19 cellular contexts compared by ENCODE assay signal in the genomic region with DNA sequence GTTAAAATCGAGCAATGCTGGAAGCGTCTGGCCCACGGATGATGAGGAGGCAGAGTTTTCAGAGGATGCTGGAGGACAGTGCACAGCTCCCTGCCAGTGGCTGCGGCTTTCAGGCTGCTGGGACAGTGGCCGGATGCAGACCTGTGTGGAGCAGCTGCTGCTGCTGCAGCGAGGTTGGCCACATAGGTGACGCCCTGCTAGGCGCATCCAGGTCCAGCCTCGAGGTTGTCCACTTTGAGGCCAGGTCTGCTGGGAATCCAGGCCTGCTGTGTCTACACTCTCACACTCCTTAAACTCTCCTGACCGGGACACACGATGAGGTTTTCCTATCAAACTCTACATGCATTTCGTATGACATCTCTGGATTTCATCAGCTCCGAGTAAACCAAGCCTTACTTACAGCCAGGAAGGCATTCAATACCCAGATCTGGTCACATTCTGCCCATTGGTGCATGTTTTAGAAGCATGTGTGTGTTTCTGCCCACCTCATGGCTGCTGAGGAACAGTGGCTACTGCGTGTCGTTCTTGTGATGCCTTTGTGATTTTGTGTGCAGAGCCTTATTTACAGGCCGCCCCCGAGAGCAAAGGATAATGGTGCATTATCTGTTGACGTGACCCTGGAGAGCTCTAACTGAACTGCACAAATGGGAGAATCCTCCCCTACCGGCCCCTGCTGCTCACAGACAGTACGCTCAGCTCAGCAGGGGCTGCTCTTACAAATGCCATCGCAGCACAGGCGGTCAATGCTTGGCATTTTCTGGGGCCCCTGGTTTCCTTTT. TPM values are rescaled to one million over a fixed set of nuclear protein-coding genes. Genes with fewer than 3 reads are reported as not detected.
DNase-seq lines count a peak whose midpoint lies in the region; ATAC-seq and TF ChIP-seq lines count a peak whose summit lies in the region.
"Had no signal": no experiment of that assay in that cellular context is flagged by ENCODE, and none has a peak within 500 bp of the region (broad histone marks: within the 10 kb centered on the region; RNA-seq: fewer than 3 reads in every experiment).

No MANE protein-coding gene starts in this region.

- peak overlapping the region; percentile 50 for H3K9ac ChIP-seq in neural cell (ENCODE audit: low read length)
- H3K9ac ChIP-seq: BLaER1 treated with 17β-estradiol and CSF1 and Interleukin-3, amounts not matched to agents 10 nM and 100 nM had no signal

- H3K9me3 Mint-ChIP-seq in T-cell: no peaks in the 10 kb centered on the region
- H3K9me3 Mint-ChIP-seq: activated naive CD8-positive, alpha-beta T cell treated with anti-CD3 and anti-CD28 coated beads, Interleukin-2, amount 50 U/mL, for 24 hours; activated T-helper 1 cell treated with anti-CD3 and anti-CD28 coated beads, Interleukin-12 subunit alpha, Interleukin-12 subunit beta, Interleukin-2, Interleukin-4 antibody, amounts not matched to agents 30 ng/mL and 10 ng/mL and 1 ng/mL, durations not matched to agents 14 hours and 24 hours and 36 hours; immature natural killer cell had no signal

- DNase-seq in ELF-1 (ENCODE audit: low read depth, low spot score): peak; percentile 42
- peak; percentile 4 for DNase-seq in NCI-H345 treated with DMSO at 0.1 percent for 48 hours (lab: John Stamatoyannopoulos, UW; ENCODE audit: unreplicated experiment)
- peak; percentile 23 for DNase-seq in choroid plexus epithelial cell (ENCODE audit: low read depth)
- DNase-seq in activated naive CD4-positive, alpha-beta T cell (lab: John Stamatoyannopoulos, UW): no peak
- DNase-seq in T-cell: no peak
- no peak for DNase-seq in DMS53 (lab: John Stamatoyannopoulos, UW)
- DNase-seq: activated CD4-positive, CD25-positive, alpha-beta regulatory T cell treated with anti-CD3 and anti-CD28 coated beads, Interleukin-2, amount 50 U/mL, for 72 hours; activated naive CD8-positive, alpha-beta T cell treated with anti-CD3 and anti-CD28 coated beads, Interleukin-2, amount 50 U/mL, for 24 hours; effector CD8-positive, alpha-beta T cell; esophagus squamous epithelium; immature natural killer cell; NCI-H446; T1000 had no signal

- no peak overlapping the region for H3K27ac Mint-ChIP-seq in T-cell
- H3K27ac Mint-ChIP-seq: activated naive CD8-positive, alpha-beta T cell treated with anti-CD3 and anti-CD28 coated beads, Interleukin-2, amount 50 U/mL, for 24 hours; activated T-helper 1 cell treated with anti-CD3 and anti-CD28 coated beads, Interleukin-12 subunit alpha, Interleukin-12 subunit beta, Interleukin-2, Interleukin-4 antibody, amounts not matched to agents 30 ng/mL and 10 ng/mL and 1 ng/mL, durations not matched to agents 14 hours and 24 hours and 36 hours; immature natural killer cell had no signal

- no peak for TF ChIP-seq RAD21 in neural cell (conservative IDR thresholded peaks at IDR 0.05)

- no peaks in the 10 kb centered on the region for H4K20me1 ChIP-seq in neural cell (ENCODE audit: insufficient read depth)

- peak overlapping the region; percentile 72 for H3K27ac ChIP-seq in neural cell (ENCODE audit: low read length)
- H3K27ac ChIP-seq: BLaER1 treated with 17β-estradiol and CSF1 and Interleukin-3, amounts not matched to agents 10 nM and 100 nM; esophagus squamous epithelium; pancreas; SK-N-MC had no signal

- POLR2A ChIA-PET in T-cell (lab: Charles Lee): no interaction called here

- no peaks in the 10 kb centered on the region for H3K79me2 ChIP-seq in neural cell (replicated peaks; ENCODE audit: insufficient read depth, low read length)

- no peaks in the 10 kb centered on the region for H3K36me3 Mint-ChIP-seq in T-cell
- H3K36me3 Mint-ChIP-seq: immature natural killer cell had no signal

- TF ChIP-seq CTCF in choroid plexus epithelial cell (conservative IDR thresholded peaks at IDR 0.05; ENCODE audit: low read depth, low read length): peak; percentile 12
- peak; percentile 41 for TF ChIP-seq CTCF in neural cell (IDR thresholded peaks at IDR 0.05; ENCODE audit: poor library complexity, severe bottlenecking)

- H3K9me2 ChIP-seq in neural cell (ENCODE audit: insufficient read depth, low read length): no peaks in the 10 kb centered on the region

- no peaks in the 10 kb centered on the region for H3F3A ChIP-seq in neural cell (ENCODE audit: insufficient read depth, low read length, poor library complexity, severe bottlenecking)

- H3K27me3 ChIP-seq in neural cell (ENCODE audit: insufficient read depth, low read depth, low read length): no peaks in the 10 kb centered on the region
- H3K27me3 ChIP-seq: pancreas had no signal

- peak; percentile 25 for TF ChIP-seq EP300 in neural cell (conservative IDR thresholded peaks at IDR 0.05; ENCODE audit: poor library complexity, severe bottlenecking)

- no peaks in the 10 kb centered on the region for H3K27me3 Mint-ChIP-seq in T-cell
- H3K27me3 Mint-ChIP-seq: activated naive CD8-positive, alpha-beta T cell treated with anti-CD3 and anti-CD28 coated beads, Interleukin-2, amount 50 U/mL, for 24 hours had no signal

- H3K4me3 Mint-ChIP-seq in T-cell: no peak overlapping the region
- H3K4me3 Mint-ChIP-seq: activated naive CD8-positive, alpha-beta T cell treated with anti-CD3 and anti-CD28 coated beads, Interleukin-2, amount 50 U/mL, for 24 hours; activated T-helper 1 cell treated with anti-CD3 and anti-CD28 coated beads, Interleukin-12 subunit alpha, Interleukin-12 subunit beta, Interleukin-2, Interleukin-4 antibody, amounts not matched to agents 30 ng/mL and 10 ng/mL and 1 ng/mL, durations not matched to agents 14 hours and 24 hours and 36 hours; immature natural killer cell had no signal

- no peak overlapping the region for H3K4me2 ChIP-seq in neural cell (ENCODE audit: low read length)
- H3K4me2 ChIP-seq: BLaER1 treated with 17β-estradiol and CSF1 and Interleukin-3, amounts not matched to agents 10 nM and 100 nM had no signal

- ATAC-seq in T-cell (replicated peaks in 1 of 4) (no peak), GM21528 (IDR thresholded peaks at IDR 0.05; ENCODE audit: low FRiP score, unreplicated experiment) (no peak)
- ATAC-seq: activated naive CD8-positive, alpha-beta T cell treated with anti-CD3 and anti-CD28 coated beads, Interleukin-2, amount 50 U/mL, for 24 hours; pancreas had no signal

- H3K4me1 Mint-ChIP-seq in T-cell: no peaks in the 10 kb centered on the region
- H3K4me1 Mint-ChIP-seq: activated naive CD8-positive, alpha-beta T cell treated with anti-CD3 and anti-CD28 coated beads, Interleukin-2, amount 50 U/mL, for 24 hours; immature natural killer cell had no signal

- no peaks in the 10 kb centered on the region for H3K9me3 ChIP-seq in neural cell (ENCODE audit: low read length)
- H3K9me3 ChIP-seq: BLaER1 treated with 17β-estradiol and CSF1 and Interleukin-3, amounts not matched to agents 10 nM and 100 nM; esophagus squamous epithelium; pancreas had no signal

- H2AFZ ChIP-seq in neural cell (ENCODE audit: low read depth, low read length): no peak overlapping the region

- CTCF ChIA-PET in T-cell (lab: Charles Lee): no interaction called here

- H3K4me3 ChIP-seq in choroid plexus epithelial cell (ENCODE audit: low read depth, low read length) (no peak overlapping the region), neural cell (ENCODE audit: low read length) (peak overlapping the region; percentile 31)
- H3K4me3 ChIP-seq: BLaER1 treated with 17β-estradiol and CSF1 and Interleukin-3, amounts not matched to agents 10 nM and 100 nM; esophagus squamous epithelium; pancreas; SK-N-MC had no signal

- no peaks in the 10 kb centered on the region for H3K36me3 ChIP-seq in neural cell (ENCODE audit: insufficient read depth, low read length)
- H3K36me3 ChIP-seq: BLaER1 treated with 17β-estradiol and CSF1 and Interleukin-3, amounts not matched to agents 10 nM and 100 nM; esophagus squamous epithelium; pancreas had no signal

TF ChIP-seq in neural cell, 6 proteins besides CTCF, POLR2A, EP300 and RAD21:
- TF ChIP-seq MXI1 (conservative IDR thresholded peaks at IDR 0.05; ENCODE audit: poor library complexity, severe bottlenecking): peak; percentile 57
- TF ChIP-seq SMC3 (conservative IDR thresholded peaks at IDR 0.05; ENCODE audit: poor library complexity): no peak
- TF ChIP-seq, protein P1, sequence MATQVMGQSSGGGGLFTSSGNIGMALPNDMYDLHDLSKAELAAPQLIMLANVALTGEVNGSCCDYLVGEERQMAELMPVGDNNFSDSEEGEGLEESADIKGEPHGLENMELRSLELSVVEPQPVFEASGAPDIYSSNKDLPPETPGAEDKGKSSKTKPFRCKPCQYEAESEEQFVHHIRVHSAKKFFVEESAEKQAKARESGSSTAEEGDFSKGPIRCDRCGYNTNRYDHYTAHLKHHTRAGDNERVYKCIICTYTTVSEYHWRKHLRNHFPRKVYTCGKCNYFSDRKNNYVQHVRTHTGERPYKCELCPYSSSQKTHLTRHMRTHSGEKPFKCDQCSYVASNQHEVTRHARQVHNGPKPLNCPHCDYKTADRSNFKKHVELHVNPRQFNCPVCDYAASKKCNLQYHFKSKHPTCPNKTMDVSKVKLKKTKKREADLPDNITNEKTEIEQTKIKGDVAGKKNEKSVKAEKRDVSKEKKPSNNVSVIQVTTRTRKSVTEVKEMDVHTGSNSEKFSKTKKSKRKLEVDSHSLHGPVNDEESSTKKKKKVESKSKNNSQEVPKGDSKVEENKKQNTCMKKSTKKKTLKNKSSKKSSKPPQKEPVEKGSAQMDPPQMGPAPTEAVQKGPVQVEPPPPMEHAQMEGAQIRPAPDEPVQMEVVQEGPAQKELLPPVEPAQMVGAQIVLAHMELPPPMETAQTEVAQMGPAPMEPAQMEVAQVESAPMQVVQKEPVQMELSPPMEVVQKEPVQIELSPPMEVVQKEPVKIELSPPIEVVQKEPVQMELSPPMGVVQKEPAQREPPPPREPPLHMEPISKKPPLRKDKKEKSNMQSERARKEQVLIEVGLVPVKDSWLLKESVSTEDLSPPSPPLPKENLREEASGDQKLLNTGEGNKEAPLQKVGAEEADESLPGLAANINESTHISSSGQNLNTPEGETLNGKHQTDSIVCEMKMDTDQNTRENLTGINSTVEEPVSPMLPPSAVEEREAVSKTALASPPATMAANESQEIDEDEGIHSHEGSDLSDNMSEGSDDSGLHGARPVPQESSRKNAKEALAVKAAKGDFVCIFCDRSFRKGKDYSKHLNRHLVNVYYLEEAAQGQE (IDR thresholded peaks at IDR 0.05; ENCODE audit: borderline replicate concordance): peak; percentile 45
- peak; percentile 44 for TF ChIP-seq POLR2AphosphoS5 (IDR thresholded peaks at IDR 0.05)
TF ChIP-seq in neural cell: peak in this region for 3.

RNA-seq across cellular contexts. Expression of gene MCF2L, which starts 12.3 kb away (rescaled TPM):
- polyA plus RNA-seq in neural cell: 88.0 and 95.2 TPM in 2 replicates
- 123 and 129 TPM in 2 replicates for polyA minus RNA-seq in neural cell
- 10 to 100 TPM; 18.2 to 30.0 (median 24.7) TPM for total RNA-seq in T-cell
- total RNA-seq: activated T-helper 1 cell treated with anti-CD3 and anti-CD28 coated beads, Interleukin-12 subunit alpha, Interleukin-12 subunit beta, Interleukin-2, Interleukin-4 antibody, amounts not matched to agents 30 ng/mL and 10 ng/mL and 1 ng/mL, durations not matched to agents 14 hours and 24 hours and 36 hours had no signal

Comparison
In these comparisons a context has a peak if more than half of its experiments do, and no peak if none do; other contexts are left out.
1. DNase-seq: peak in ELF-1 (single experiment), NCI-H345 treated with DMSO at 0.1 percent for 48 hours (single experiment) and choroid plexus epithelial cell (single experiment); none in activated naive CD4-positive, alpha-beta T cell (0 of 4), T-cell (0 of 34) and DMS53 (single experiment).